ENCODE assay signal across 1 cellular context in the genomic region with DNA sequence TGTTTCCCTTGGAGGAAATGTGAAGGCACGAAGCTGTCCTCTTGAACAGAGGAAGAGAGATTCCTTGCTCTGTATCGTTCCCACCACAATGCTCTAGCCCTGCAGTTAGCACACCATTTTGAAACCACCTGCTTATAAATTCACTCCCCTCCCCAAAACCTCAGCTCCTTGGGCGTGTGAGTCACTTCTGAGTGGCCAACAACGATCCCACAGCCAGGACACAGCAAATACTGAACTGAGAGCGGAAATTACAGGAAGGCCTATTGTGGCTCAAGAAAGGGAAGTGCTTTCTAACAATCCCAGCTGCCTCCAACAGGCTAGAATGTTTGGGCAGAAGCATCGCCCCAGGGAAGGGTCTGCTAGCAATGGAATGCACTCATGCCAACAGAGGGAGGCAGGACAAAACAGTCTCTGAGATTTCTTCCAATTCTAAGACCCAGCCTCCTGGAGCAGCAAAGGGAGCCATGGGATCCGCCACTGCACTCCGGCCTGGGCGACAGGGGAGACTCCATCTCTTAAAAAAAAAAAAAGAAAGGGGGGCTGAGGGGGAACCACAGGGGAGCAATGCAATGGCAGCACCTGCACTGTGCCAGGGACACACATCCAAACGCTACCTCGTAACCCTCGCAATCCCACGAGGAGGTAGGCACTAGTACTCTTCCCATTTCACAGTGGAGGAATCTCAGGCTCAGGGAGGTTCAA.
TF ChIP-seq lines count a peak whose summit lies in the region.

No MANE protein-coding gene starts in this region.

TF ChIP-seq in HepG2, 621 proteins besides CTCF, POLR2A, EP300 and RAD21:
- TF ChIP-seq ESRRA (CRISPR knock-in tag; IDR thresholded peaks at IDR 0.05; ENCODE audit: low read depth): no peak
- TF ChIP-seq CREB1 (IDR thresholded peaks at IDR 0.05): no peak
- no peak for TF ChIP-seq CREB1 (CRISPR knock-in tag; IDR thresholded peaks at IDR 0.05)
